In the genomic region with DNA sequence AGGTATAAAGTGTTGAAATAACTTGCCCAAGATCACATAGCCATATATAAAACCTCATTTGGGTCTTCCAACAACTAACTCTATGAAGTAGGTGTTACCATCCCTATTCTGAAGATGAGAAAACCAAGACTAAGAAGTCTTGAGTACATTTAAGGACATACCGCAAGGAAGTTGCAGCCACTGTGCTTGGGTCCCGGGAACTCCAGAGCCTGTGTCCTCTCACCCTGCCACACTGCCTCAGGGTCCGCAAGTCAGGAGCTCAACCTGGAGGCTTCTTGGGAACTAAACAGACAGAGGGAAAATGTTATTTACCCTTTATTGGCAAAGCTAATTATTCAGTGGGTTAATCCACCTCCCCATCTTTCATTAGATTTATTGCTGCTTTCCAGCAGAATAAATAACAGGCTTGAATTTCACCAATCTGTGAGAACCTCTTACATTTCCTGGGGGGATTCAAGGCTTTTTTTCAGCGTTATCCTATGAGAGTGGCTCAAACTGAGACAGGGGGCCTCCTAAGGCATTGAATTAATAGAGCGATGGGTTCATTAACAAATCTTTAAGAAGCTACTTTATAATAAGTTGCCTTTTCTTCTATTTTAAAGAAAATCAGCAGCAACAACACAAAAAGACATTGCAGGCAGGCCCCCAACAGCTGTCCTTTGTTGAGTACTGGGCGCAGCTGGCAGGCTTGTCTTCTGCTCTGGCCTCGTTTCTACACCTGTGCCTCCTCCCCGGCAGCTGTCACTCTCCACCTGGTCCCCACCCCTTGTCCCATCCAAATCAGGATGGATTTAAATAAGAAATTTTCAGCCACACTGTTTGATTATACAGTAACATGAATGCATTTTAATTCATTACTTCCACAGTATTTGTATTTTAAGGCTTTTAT, we compare ENCODE assay signal across 2 cellular contexts.
TF ChIP-seq lines count a peak whose summit lies in the region.

No MANE protein-coding gene starts in this region.

TF ChIP-seq in SK-N-SH treated with all-trans-retinoic acid at 6 μM for 48 hours, 23 proteins besides CTCF, POLR2A, EP300 and RAD21 (continued from another document):
- TF ChIP-seq, protein P1, sequence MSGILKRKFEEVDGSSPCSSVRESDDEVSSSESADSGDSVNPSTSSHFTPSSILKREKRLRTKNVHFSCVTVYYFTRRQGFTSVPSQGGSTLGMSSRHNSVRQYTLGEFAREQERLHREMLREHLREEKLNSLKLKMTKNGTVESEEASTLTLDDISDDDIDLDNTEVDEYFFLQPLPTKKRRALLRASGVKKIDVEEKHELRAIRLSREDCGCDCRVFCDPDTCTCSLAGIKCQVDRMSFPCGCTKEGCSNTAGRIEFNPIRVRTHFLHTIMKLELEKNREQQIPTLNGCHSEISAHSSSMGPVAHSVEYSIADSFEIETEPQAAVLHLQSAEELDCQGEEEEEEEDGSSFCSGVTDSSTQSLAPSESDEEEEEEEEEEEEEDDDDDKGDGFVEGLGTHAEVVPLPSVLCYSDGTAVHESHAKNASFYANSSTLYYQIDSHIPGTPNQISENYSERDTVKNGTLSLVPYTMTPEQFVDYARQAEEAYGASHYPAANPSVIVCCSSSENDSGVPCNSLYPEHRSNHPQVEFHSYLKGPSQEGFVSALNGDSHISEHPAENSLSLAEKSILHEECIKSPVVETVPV (CRISPR knock-in tag; IDR thresholded peaks at IDR 0.05): no peak
- TF ChIP-seq ZNF8 (CRISPR knock-in tag; IDR thresholded peaks at IDR 0.05): peak; percentile 72
- TF ChIP-seq ZFP3 (CRISPR knock-in tag; IDR thresholded peaks at IDR 0.05): no peak
- TF ChIP-seq OSR1 (CRISPR knock-in tag; IDR thresholded peaks at IDR 0.05): no peak

TF ChIP-seq in SK-N-SH, 30 proteins besides CTCF, POLR2A, EP300 and RAD21 (continued from another document):
- TF ChIP-seq, protein P2, sequence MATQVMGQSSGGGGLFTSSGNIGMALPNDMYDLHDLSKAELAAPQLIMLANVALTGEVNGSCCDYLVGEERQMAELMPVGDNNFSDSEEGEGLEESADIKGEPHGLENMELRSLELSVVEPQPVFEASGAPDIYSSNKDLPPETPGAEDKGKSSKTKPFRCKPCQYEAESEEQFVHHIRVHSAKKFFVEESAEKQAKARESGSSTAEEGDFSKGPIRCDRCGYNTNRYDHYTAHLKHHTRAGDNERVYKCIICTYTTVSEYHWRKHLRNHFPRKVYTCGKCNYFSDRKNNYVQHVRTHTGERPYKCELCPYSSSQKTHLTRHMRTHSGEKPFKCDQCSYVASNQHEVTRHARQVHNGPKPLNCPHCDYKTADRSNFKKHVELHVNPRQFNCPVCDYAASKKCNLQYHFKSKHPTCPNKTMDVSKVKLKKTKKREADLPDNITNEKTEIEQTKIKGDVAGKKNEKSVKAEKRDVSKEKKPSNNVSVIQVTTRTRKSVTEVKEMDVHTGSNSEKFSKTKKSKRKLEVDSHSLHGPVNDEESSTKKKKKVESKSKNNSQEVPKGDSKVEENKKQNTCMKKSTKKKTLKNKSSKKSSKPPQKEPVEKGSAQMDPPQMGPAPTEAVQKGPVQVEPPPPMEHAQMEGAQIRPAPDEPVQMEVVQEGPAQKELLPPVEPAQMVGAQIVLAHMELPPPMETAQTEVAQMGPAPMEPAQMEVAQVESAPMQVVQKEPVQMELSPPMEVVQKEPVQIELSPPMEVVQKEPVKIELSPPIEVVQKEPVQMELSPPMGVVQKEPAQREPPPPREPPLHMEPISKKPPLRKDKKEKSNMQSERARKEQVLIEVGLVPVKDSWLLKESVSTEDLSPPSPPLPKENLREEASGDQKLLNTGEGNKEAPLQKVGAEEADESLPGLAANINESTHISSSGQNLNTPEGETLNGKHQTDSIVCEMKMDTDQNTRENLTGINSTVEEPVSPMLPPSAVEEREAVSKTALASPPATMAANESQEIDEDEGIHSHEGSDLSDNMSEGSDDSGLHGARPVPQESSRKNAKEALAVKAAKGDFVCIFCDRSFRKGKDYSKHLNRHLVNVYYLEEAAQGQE (IDR thresholded peaks at IDR 0.05; ENCODE audit: low read depth, low read length): no peak
- no peak for TF ChIP-seq CHD2 (IDR thresholded peaks at IDR 0.05; ENCODE audit: low read length, partially characterized antibody)
- no peak for TF ChIP-seq ELF1 (IDR thresholded peaks at IDR 0.05)
- no peak for TF ChIP-seq MEF2A (IDR thresholded peaks at IDR 0.05; ENCODE audit: borderline replicate concordance, low read depth)
- TF ChIP-seq NRF1 (IDR thresholded peaks at IDR 0.05; ENCODE audit: low read depth, low read length): no peak
- TF ChIP-seq GABPA (IDR thresholded peaks at IDR 0.05; ENCODE audit: low read depth): no peak
- no peak for TF ChIP-seq SMC3 (IDR thresholded peaks at IDR 0.05; ENCODE audit: low read depth, low read length)
- TF ChIP-seq TEAD4 (IDR thresholded peaks at IDR 0.05; ENCODE audit: borderline replicate concordance, insufficient read depth): no peak
